ENCODE assay signal across 17 cellular contexts in genomic region chr7:18151419-18151818, GRCh38.
A peak's percentile ranks its signal among the peaks of the same experiment; 100 is the strongest.
DNase-seq lines count a peak whose midpoint lies in the region; ATAC-seq and TF ChIP-seq lines count a peak whose summit lies in the region.
"Had no signal": no experiment of that assay in that cellular context is flagged by ENCODE, and none has a peak within 500 bp of the region (broad histone marks: within the 10 kb centered on the region; RNA-seq: fewer than 3 reads in every experiment).

No MANE protein-coding gene starts in this region.

- CTCF ChIA-PET in BJ (lab: Yijun Ruan, JAX) = interaction anchor here (1.1 to 2.2 kb wide), 2 partner anchors 11 to 381 kb away, joined by 4 to 6 read pairs; no protein-coding TSS in a partner anchor

- peaks cover 3% of the 10 kb centered on the region for H3K9me3 Mint-ChIP-seq in progenitor cell of endocrine pancreas (ENCODE audit: low read depth)
- H3K9me3 Mint-ChIP-seq: CD4-positive, alpha-beta T cell; nephron had no signal

- no peak overlapping the region for H3K27ac Mint-ChIP-seq in progenitor cell of endocrine pancreas
- H3K27ac Mint-ChIP-seq: CD4-positive, alpha-beta T cell; nephron had no signal

- no peaks in the 10 kb centered on the region for H3K27me3 Mint-ChIP-seq in progenitor cell of endocrine pancreas

- no peak for ATAC-seq in GM18868 (IDR thresholded peaks at IDR 0.05; ENCODE audit: unreplicated experiment)
- ATAC-seq: lower lobe of right lung had no signal

- TF ChIP-seq CTCF in BJ (IDR thresholded peaks at IDR 0.05; ENCODE audit: insufficient read depth, low read depth, low read length) = peak; percentile 16; the same call in 1 of the 2 replicates
- no peak for TF ChIP-seq CTCF in cardiac fibroblast (IDR thresholded peaks at IDR 0.05; ENCODE audit: low read depth, low read length)
- no peak for TF ChIP-seq CTCF in progenitor cell of endocrine pancreas (IDR thresholded peaks at IDR 0.05; ENCODE audit: unreplicated experiment)

- H3K4me3 ChIP-seq in BJ (ENCODE audit: low read depth, low read length) (no peak overlapping the region), cardiac fibroblast (replicated peaks in 1 of 2; ENCODE audit: low read depth in 2 of 2, low read length in 2 of 2) (no peak overlapping the region)
- H3K4me3 ChIP-seq: cardiac muscle cell, lower lobe of right lung, sigmoid colon had no signal

- no peaks in the 10 kb centered on the region for H3K27me3 ChIP-seq in BJ (ENCODE audit: control insufficient read depth, insufficient read depth, low read length)
- H3K27me3 ChIP-seq: cardiac muscle cell, sigmoid colon had no signal

- DNase-seq in BJ (ENCODE audit: low read depth) (no peak), H4 (ENCODE audit: low spot score) (peak; percentile 57), NCI-H82 (lab: John Stamatoyannopoulos, UW) (peak; percentile 71), cardiac fibroblast (ENCODE audit: low read depth in 2 of 2) (peak; percentile 2 to 8), progenitor cell of endocrine pancreas (ENCODE audit: low spot score, unreplicated experiment) (no peak), RPMI8226 (no peak), T-helper 9 cell (no peak)
- DNase-seq: activated CD4-positive, alpha-beta T cell treated with anti-CD3 and anti-CD28 coated beads, Interleukin-2, amount 50 U/mL, for 4 hours; activated gamma-delta T cell; CD4-positive, alpha-beta T cell; lower lobe of right lung; NCI-H1105; sigmoid colon; T-helper 2 cell had no signal

- no peaks in the 10 kb centered on the region for H3K36me3 ChIP-seq in BJ (ENCODE audit: control insufficient read depth, insufficient read depth, low read length)
- H3K36me3 ChIP-seq: cardiac muscle cell, lower lobe of right lung, sigmoid colon had no signal

- POLR2A ChIA-PET in BJ (lab: Charles Lee) = no interaction called here

- peaks cover 10% of the 10 kb centered on the region for H3K4me1 Mint-ChIP-seq in progenitor cell of endocrine pancreas (ENCODE audit: low read depth)

- no peak overlapping the region for H3K4me3 Mint-ChIP-seq in progenitor cell of endocrine pancreas (ENCODE audit: low read depth)
- H3K4me3 Mint-ChIP-seq: CD4-positive, alpha-beta T cell; nephron had no signal

- no peaks in the 10 kb centered on the region for H3K36me3 Mint-ChIP-seq in progenitor cell of endocrine pancreas (ENCODE audit: insufficient read depth)

Comparison
In these comparisons a context has a peak if more than half of its experiments do, and no peak if none do; other contexts are left out.
1. DNase-seq: peak in H4 (single experiment), NCI-H82 (single experiment) and cardiac fibroblast (2 of 2); none in BJ (single experiment), progenitor cell of endocrine pancreas (single experiment), RPMI8226 (single experiment) and T-helper 9 cell (single experiment).